ENCODE assay signal across 21 cellular contexts in the genomic region with DNA sequence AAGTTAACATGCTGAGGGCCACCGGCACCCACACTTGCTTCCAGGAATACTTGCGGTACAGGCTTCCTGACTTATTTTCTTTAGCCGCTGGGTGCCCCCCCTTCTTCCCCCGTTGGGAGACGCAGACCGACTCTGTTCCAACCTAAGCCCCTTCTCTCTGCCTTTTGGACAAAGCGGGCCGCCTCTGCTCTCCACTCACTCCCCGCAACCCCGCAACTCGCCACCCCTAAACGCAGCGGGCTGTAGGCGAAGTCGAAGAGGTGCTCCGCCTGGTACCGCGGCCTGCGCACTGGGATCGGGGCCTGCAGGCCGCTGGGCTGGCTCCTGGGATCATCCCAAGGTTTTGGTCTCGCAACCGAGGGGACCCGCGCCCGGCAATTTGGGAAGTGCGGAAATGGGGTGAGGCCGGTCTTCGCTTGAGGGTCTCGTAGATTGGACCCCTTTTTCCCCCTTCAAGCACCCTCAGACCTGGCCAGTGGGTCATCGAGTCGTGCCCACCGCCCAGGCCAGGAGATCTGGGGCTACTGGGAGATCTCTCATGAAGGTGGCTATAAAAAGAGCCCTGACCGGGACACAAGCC. TPM values are rescaled to one million over a fixed set of nuclear protein-coding genes. Genes with fewer than 3 reads are reported as not detected.
DNase-seq lines count a peak whose midpoint lies in the region; ATAC-seq, FAIRE-seq and TF ChIP-seq lines count a peak whose summit lies in the region.
"Had no signal": no experiment of that assay in that cellular context is flagged by ENCODE, and none has a peak within 500 bp of the region (broad histone marks: within the 10 kb centered on the region; RNA-seq: fewer than 3 reads in every experiment).

No MANE protein-coding gene starts in this region.

- FAIRE-seq in frontal cortex (lab: Jason Lieb, UNC) = no peak
- FAIRE-seq: endometrium had no signal

- no peaks in the 10 kb centered on the region for H3K36me3 Mint-ChIP-seq in activated naive CD8-positive, alpha-beta T cell treated with anti-CD3 and anti-CD28 coated beads for 36 hours
- no peaks in the 10 kb centered on the region for H3K36me3 Mint-ChIP-seq in activated naive CD8-positive, alpha-beta T cell treated with anti-CD3 and anti-CD28 coated beads, Interleukin-2, amount 50 U/mL, for 24 hours (ENCODE audit: low read depth)

- H3K27ac Mint-ChIP-seq in activated naive CD8-positive, alpha-beta T cell treated with anti-CD3 and anti-CD28 coated beads for 36 hours = no peak overlapping the region
- no peak overlapping the region for H3K27ac Mint-ChIP-seq in activated naive CD8-positive, alpha-beta T cell treated with anti-CD3 and anti-CD28 coated beads, Interleukin-2, amount 50 U/mL, for 24 hours
- H3K27ac Mint-ChIP-seq: activated CD8-positive, alpha-beta T cell treated with anti-CD3 and anti-CD28 coated beads for 36 hours; activated T-helper 2 cell treated with anti-CD3 and anti-CD28 coated beads, Interferon-gamma antibody, Interleukin-2, Interleukin-4, amounts not matched to agents 10 μg/mL and 5 μg/mL and 100 μg/mL, durations not matched to agents 14 hours and 24 hours and 36 hours; CD4-positive, alpha-beta T cell; immature natural killer cell; nephron had no signal

- H3K36me3 ChIP-seq in esophagus (ENCODE audit: control insufficient read depth in 2 of 2, insufficient read depth in 2 of 2, low read length in 1 of 2) (no peaks in the 10 kb centered on the region), mucosa of stomach (ENCODE audit: control insufficient read depth, insufficient read depth, low read length) (no peaks in the 10 kb centered on the region), upper lobe of right lung (no peaks in the 10 kb centered on the region), testis (ENCODE audit: low read depth, missing control alignments) (no peaks in the 10 kb centered on the region)

- H3K9me3 ChIP-seq in esophagus (ENCODE audit: control insufficient read depth in 2 of 2, insufficient read depth in 1 of 2, low read depth in 1 of 2, low read length in 1 of 2) (no peaks in the 10 kb centered on the region), mucosa of stomach (ENCODE audit: control insufficient read depth, low read length) (no peaks in the 10 kb centered on the region), upper lobe of right lung (no peaks in the 10 kb centered on the region), testis (no peaks in the 10 kb centered on the region)

- H3K9me3 Mint-ChIP-seq in activated naive CD8-positive, alpha-beta T cell treated with anti-CD3 and anti-CD28 coated beads for 36 hours = no peaks in the 10 kb centered on the region
- H3K9me3 Mint-ChIP-seq in activated naive CD8-positive, alpha-beta T cell treated with anti-CD3 and anti-CD28 coated beads, Interleukin-2, amount 50 U/mL, for 24 hours = no peaks in the 10 kb centered on the region
- H3K9me3 Mint-ChIP-seq: activated CD8-positive, alpha-beta T cell treated with anti-CD3 and anti-CD28 coated beads for 36 hours; activated T-helper 2 cell treated with anti-CD3 and anti-CD28 coated beads, Interferon-gamma antibody, Interleukin-2, Interleukin-4, amounts not matched to agents 10 μg/mL and 5 μg/mL and 100 μg/mL, durations not matched to agents 14 hours and 24 hours and 36 hours; CD4-positive, alpha-beta T cell; central memory CD8-positive, alpha-beta T cell; immature natural killer cell; nephron had no signal

- H3K4me1 ChIP-seq in esophagus (ENCODE audit: control insufficient read depth in 2 of 2, insufficient read depth in 2 of 2, low read length in 1 of 2) (peaks cover 0 to 16% of the 10 kb centered on the region in 2 donors), mucosa of stomach (ENCODE audit: control insufficient read depth, insufficient read depth, low read length) (peaks cover 34% of the 10 kb centered on the region), upper lobe of right lung (peaks cover 13% of the 10 kb centered on the region), testis (peaks cover 11% of the 10 kb centered on the region)

- H3K27me3 ChIP-seq in esophagus (ENCODE audit: control insufficient read depth in 1 of 2, insufficient read depth in 2 of 2, low read length in 2 of 2) (peaks cover 15 to 22% of the 10 kb centered on the region in 2 donors), mucosa of stomach (ENCODE audit: control insufficient read depth, insufficient read depth, low read length) (peaks cover 94% of the 10 kb centered on the region), upper lobe of right lung (peaks cover 96% of the 10 kb centered on the region), testis (no peaks in the 10 kb centered on the region)

- TF ChIP-seq POLR2A in testis (IDR thresholded peaks at IDR 0.05) = no peak

- H3K9ac ChIP-seq in mucosa of stomach (ENCODE audit: low read length) = peak overlapping the region; percentile 17

- no peak for ATAC-seq in activated naive CD8-positive, alpha-beta T cell treated with anti-CD3 and anti-CD28 coated beads, Interleukin-2, amount 50 U/mL, for 24 hours
- ATAC-seq in upper lobe of right lung = no peak
- ATAC-seq: activated CD8-positive, alpha-beta T cell treated with anti-CD3 and anti-CD28 coated beads for 36 hours; stimulated activated naive CD8-positive, alpha-beta T cell treated with anti-CD3 and anti-CD28 coated beads, Interleukin-15, Interleukin-2, amounts not matched to agents 100 U/mL and 50 U/mL, for 24 hours had no signal

- H3K27ac ChIP-seq in esophagus (ENCODE audit: low read depth in 2 of 2, low read length in 1 of 2) (peak overlapping the region; percentile 75 to 87), upper lobe of right lung (peak overlapping the region; percentile 30), testis (no peak overlapping the region)

- no peak for DNase-seq in activated naive CD8-positive, alpha-beta T cell treated with anti-CD3 and anti-CD28 coated beads for 36 hours
- no peak for DNase-seq in activated naive CD8-positive, alpha-beta T cell treated with anti-CD3 and anti-CD28 coated beads, Interleukin-2, amount 50 U/mL, for 24 hours
- no peak for DNase-seq in upper lobe of right lung
- no peak for DNase-seq in superior temporal gyrus (ENCODE audit: extremely low spot score)
- no peak for DNase-seq in testis
- DNase-seq in frontal cortex (ENCODE audit: low spot score in 2 of 2) = no peak
- DNase-seq: activated CD8-positive, alpha-beta T cell treated with anti-CD3 and anti-CD28 coated beads for 36 hours; CD4-positive, alpha-beta T cell; DMS53; immature natural killer cell; IMR-90; NCI-H1930; NCI-H446; stimulated activated naive CD8-positive, alpha-beta T cell treated with anti-CD3 and anti-CD28 coated beads, Interleukin-15, Interleukin-2, amounts not matched to agents 100 U/mL and 50 U/mL, for 24 hours had no signal

- intact Hi-C loops in upper lobe of right lung (cut with DNase I) = loop anchor here (10.0 kb wide), 2 partner anchors 70 to 590 kb away; partner anchors contain the start of gene FOXQ1
- intact Hi-C loops in testis (cut with DNase I; ENCODE audit: low total_unique reads) = loop anchor here (5.0 kb wide), 1 partner anchor 587 kb away; no protein-coding TSS in a partner anchor

- 18 to 23% methylated on average over 32 to 34 of the region's 34 CpGs for WGBS in esophagus, 2 donors
- 13 to 14% methylated on average over 26 to 34 of the region's 34 CpGs for WGBS in testis, 2 donors

- peaks cover 32% of the 10 kb centered on the region for H3K4me1 Mint-ChIP-seq in activated naive CD8-positive, alpha-beta T cell treated with anti-CD3 and anti-CD28 coated beads for 36 hours
- H3K4me1 Mint-ChIP-seq in activated naive CD8-positive, alpha-beta T cell treated with anti-CD3 and anti-CD28 coated beads, Interleukin-2, amount 50 U/mL, for 24 hours = peaks cover 28% of the 10 kb centered on the region

- H3K4me3 ChIP-seq in esophagus (ENCODE audit: low read depth in 1 of 2, low read length in 2 of 2) (peak overlapping the region in 1 of 2 donors; percentile 7), mucosa of stomach (ENCODE audit: low read length) (no peak overlapping the region), upper lobe of right lung (no peak overlapping the region), testis (no peak overlapping the region)
- H3K4me3 ChIP-seq: lung had no signal

- peak overlapping the region; percentile 18 for H3K4me3 Mint-ChIP-seq in activated naive CD8-positive, alpha-beta T cell treated with anti-CD3 and anti-CD28 coated beads for 36 hours
- H3K4me3 Mint-ChIP-seq in activated naive CD8-positive, alpha-beta T cell treated with anti-CD3 and anti-CD28 coated beads, Interleukin-2, amount 50 U/mL, for 24 hours = no peak overlapping the region
- H3K4me3 Mint-ChIP-seq: activated CD8-positive, alpha-beta T cell treated with anti-CD3 and anti-CD28 coated beads for 36 hours; CD4-positive, alpha-beta T cell had no signal

- H3K27me3 Mint-ChIP-seq in activated naive CD8-positive, alpha-beta T cell treated with anti-CD3 and anti-CD28 coated beads for 36 hours = peaks cover 86% of the 10 kb centered on the region
- peaks cover 77% of the 10 kb centered on the region for H3K27me3 Mint-ChIP-seq in activated naive CD8-positive, alpha-beta T cell treated with anti-CD3 and anti-CD28 coated beads, Interleukin-2, amount 50 U/mL, for 24 hours

- TF ChIP-seq CTCF in upper lobe of right lung (IDR thresholded peaks at IDR 0.05) (no peak), testis (IDR thresholded peaks at IDR 0.05) (no peak)

RNA-seq across cellular contexts. Expression of gene FOXF2, which starts 4.7 kb away (rescaled TPM):
- not detected for total RNA-seq in activated naive CD8-positive, alpha-beta T cell treated with anti-CD3 and anti-CD28 coated beads for 36 hours
- 1 to 10 TPM; 2.3 to 8.1 TPM for polyA plus RNA-seq in esophagus
- total RNA-seq in upper lobe of right lung = 15.7 TPM
- 1 to 10 TPM; 3.3 to 4.7 TPM for total RNA-seq in testis
- 1.2 TPM for polyA plus RNA-seq in testis (ENCODE audit: insufficient read depth, low read depth, low replicate concordance)
- total RNA-seq in frontal cortex = 1.2 TPM
- total RNA-seq: activated CD8-positive, alpha-beta T cell treated with anti-CD3 and anti-CD28 coated beads for 36 hours; activated T-helper 2 cell treated with anti-CD3 and anti-CD28 coated beads, Interferon-gamma antibody, Interleukin-2, Interleukin-4, amounts not matched to agents 10 μg/mL and 5 μg/mL and 100 μg/mL, durations not matched to agents 14 hours and 24 hours and 36 hours; CD4-positive, alpha-beta T cell had no signal
- polyA plus RNA-seq: immature natural killer cell had no signal

Comparison
In these comparisons a context has a peak if more than half of its experiments do, and no peak if none do; other contexts are left out.
1. H3K27ac ChIP-seq: peak in esophagus (2 of 2) and upper lobe of right lung (single experiment); none in testis (0 of 2).